ENCODE assay signal across 9 cellular contexts in the genomic region with DNA sequence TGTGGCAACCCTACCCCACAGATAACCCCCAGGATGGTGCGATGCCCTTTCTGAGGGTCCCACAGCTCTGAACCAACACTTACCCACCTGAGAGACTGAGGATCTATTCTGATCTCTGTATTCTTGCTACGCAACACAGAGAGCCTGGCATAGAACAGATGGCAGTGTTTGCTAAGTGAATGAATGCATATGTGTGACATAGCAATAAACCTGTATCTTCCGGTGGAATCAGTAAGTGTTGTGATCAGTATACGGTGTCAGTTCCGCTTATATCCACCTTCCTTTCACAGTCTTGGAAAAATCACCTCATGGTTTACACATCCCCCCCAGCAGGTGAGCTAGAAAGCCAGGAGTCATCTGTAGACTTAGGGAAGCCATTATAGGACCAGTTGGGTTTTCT. TPM values are rescaled to one million over a fixed set of nuclear protein-coding genes. Genes with fewer than 3 reads are reported as not detected.
A peak's percentile ranks its signal among the peaks of the same experiment; 100 is the strongest.
DNase-seq lines count a peak whose midpoint lies in the region; ATAC-seq and TF ChIP-seq lines count a peak whose summit lies in the region.
"Had no signal": no experiment of that assay in that cellular context is flagged by ENCODE, and none has a peak within 500 bp of the region (broad histone marks: within the 10 kb centered on the region; RNA-seq: fewer than 3 reads in every experiment).

No MANE protein-coding gene starts in this region.

- H3K27ac Mint-ChIP-seq in GM23338 (no peak overlapping the region), endodermal cell (no peak overlapping the region)

- no peaks in the 10 kb centered on the region for H3K36me3 Mint-ChIP-seq in GM23338 (ENCODE audit: low read depth)
- no peaks in the 10 kb centered on the region for H3K36me3 Mint-ChIP-seq in endodermal cell (ENCODE audit: low read depth)

- H3K36me3 ChIP-seq in GM23338 (ENCODE audit: insufficient read depth) (no peaks in the 10 kb centered on the region), endodermal cell (ENCODE audit: control insufficient read depth, insufficient read depth, low read length) (no peaks in the 10 kb centered on the region), rectal smooth muscle tissue (ENCODE audit: control insufficient read depth, insufficient read depth, low read length) (no peaks in the 10 kb centered on the region), BE2C (no peaks in the 10 kb centered on the region)

- H4K20me1 ChIP-seq in GM23338 (replicated peaks; ENCODE audit: insufficient read depth), result no peaks in the 10 kb centered on the region

- peak overlapping the region; percentile 86 for H3K4me2 ChIP-seq in GM23338

- ATAC-seq in GM23338 (no peak), HG02870 (IDR thresholded peaks at IDR 0.05; ENCODE audit: unreplicated experiment) (no peak)

- H3K9me3 Mint-ChIP-seq in GM23338, result no peaks in the 10 kb centered on the region
- H3K9me3 Mint-ChIP-seq in endodermal cell, result peaks cover 58% of the 10 kb centered on the region

- H3K79me2 ChIP-seq in GM23338 (replicated peaks; ENCODE audit: insufficient read depth), result no peaks in the 10 kb centered on the region

- H3K27me3 Mint-ChIP-seq in GM23338 (ENCODE audit: insufficient read depth, low read depth, poor library complexity) (peaks cover 8% of the 10 kb centered on the region), endodermal cell (ENCODE audit: insufficient read depth) (peaks cover 27% of the 10 kb centered on the region)

- H3K9me3 ChIP-seq in endodermal cell (ENCODE audit: control insufficient read depth, low read length), result no peaks in the 10 kb centered on the region
- H3K9me3 ChIP-seq in BE2C, result no peaks in the 10 kb centered on the region

- peaks cover 21% of the 10 kb centered on the region for H3K27me3 ChIP-seq in GM23338 (ENCODE audit: insufficient read depth)
- no peaks in the 10 kb centered on the region for H3K27me3 ChIP-seq in endodermal cell (ENCODE audit: control insufficient read depth, insufficient read depth, low read length, poor library complexity, severe bottlenecking)
- no peaks in the 10 kb centered on the region for H3K27me3 ChIP-seq in rectal smooth muscle tissue (ENCODE audit: control insufficient read depth, insufficient read depth, low read length)
- H3K27me3 ChIP-seq in BE2C, result no peaks in the 10 kb centered on the region

- H3K9ac ChIP-seq in endodermal cell (ENCODE audit: extremely low read depth, low read length, poor library complexity, severe bottlenecking) (no peak overlapping the region), rectal smooth muscle tissue (ENCODE audit: low read length) (no peak overlapping the region)

- DNase-seq in GM23338 (ENCODE audit: low spot score) (no peak), NCI-H524 (lab: John Stamatoyannopoulos, UW) (peak; percentile 45 to 73), endodermal cell (no peak), GOT3 (lab: John Stamatoyannopoulos, UW) (no peak), BE2C (no peak), foreskin melanocyte (no peak)
- DNase-seq: NCI-H2081 treated with DMSO at 0.1 percent for 48 hours had no signal

- H3K4me3 ChIP-seq in GM23338, result peak overlapping the region; percentile 63
- H3K4me3 ChIP-seq in endodermal cell (ENCODE audit: low read length), result no peak overlapping the region
- H3K4me3 ChIP-seq in rectal smooth muscle tissue (ENCODE audit: low read length), result peak overlapping the region; percentile 61
- H3K4me3 ChIP-seq in BE2C (ENCODE audit: low read depth, low read length), result no peak overlapping the region

- H3K4me1 Mint-ChIP-seq in GM23338 (peaks cover 3% of the 10 kb centered on the region), endodermal cell (peaks cover 8% of the 10 kb centered on the region)

- TF ChIP-seq CTCF in GM23338 (conservative IDR thresholded peaks at IDR 0.05; ENCODE audit: low read depth in 2 of 2), result no peak
- TF ChIP-seq CTCF in endodermal cell (conservative IDR thresholded peaks at IDR 0.05), result no peak
- TF ChIP-seq CTCF in BE2C (IDR thresholded peaks at IDR 0.05; ENCODE audit: low read depth, low read length), result no peak

- H3K27ac ChIP-seq in GM23338 (ENCODE audit: low read depth) (no peak overlapping the region), endodermal cell (ENCODE audit: low read depth, low read length) (no peak overlapping the region), rectal smooth muscle tissue (ENCODE audit: low read depth, low read length) (no peak overlapping the region)

- H2AFZ ChIP-seq in GM23338, result peak overlapping the region; percentile 96

- WGBS in endodermal cell (ENCODE audit: insufficient coverage in 1 of 2, insufficient read length in 1 of 2), 2 experiments, result 94 to 97% methylated on average over 3 of the region's 5 CpGs

- no peaks in the 10 kb centered on the region for H3K9me2 ChIP-seq in GM23338 (ENCODE audit: insufficient read depth)

- H3K4me1 ChIP-seq in GM23338 (ENCODE audit: insufficient read depth) (peaks cover 6% of the 10 kb centered on the region; the same call in 1 of the 2 replicates), endodermal cell (ENCODE audit: control insufficient read depth, insufficient read depth, low read length) (no peaks in the 10 kb centered on the region), rectal smooth muscle tissue (ENCODE audit: control insufficient read depth, insufficient read depth, low read length) (no peaks in the 10 kb centered on the region), BE2C (no peaks in the 10 kb centered on the region)

- H3K4me3 Mint-ChIP-seq in GM23338 (peak overlapping the region; percentile 77), endodermal cell (peak overlapping the region; percentile 61)

- H3F3A ChIP-seq in GM23338 (replicated peaks; ENCODE audit: low read depth), result no peaks in the 10 kb centered on the region

TF ChIP-seq in GM23338, 12 proteins besides CTCF, POLR2A, EP300 and RAD21 (continues in another document):
- TF ChIP-seq EZH2phosphoT487 (IDR thresholded peaks at IDR 0.05; ENCODE audit: unreplicated experiment) (no peak), ZNF114 (CRISPR knock-in tag; IDR thresholded peaks at IDR 0.05) (no peak), JUNB (IDR thresholded peaks at IDR 0.05; ENCODE audit: unreplicated experiment) (no peak), STAT1 (IDR thresholded peaks at IDR 0.05; ENCODE audit: unreplicated experiment) (no peak), ZNF331 (CRISPR knock-in tag; IDR thresholded peaks at IDR 0.05; ENCODE audit: low read depth) (no peak), CREB1 (CRISPR knock-in tag; IDR thresholded peaks at IDR 0.05; ENCODE audit: low read depth) (no peak)
- TF ChIP-seq, protein P1, sequence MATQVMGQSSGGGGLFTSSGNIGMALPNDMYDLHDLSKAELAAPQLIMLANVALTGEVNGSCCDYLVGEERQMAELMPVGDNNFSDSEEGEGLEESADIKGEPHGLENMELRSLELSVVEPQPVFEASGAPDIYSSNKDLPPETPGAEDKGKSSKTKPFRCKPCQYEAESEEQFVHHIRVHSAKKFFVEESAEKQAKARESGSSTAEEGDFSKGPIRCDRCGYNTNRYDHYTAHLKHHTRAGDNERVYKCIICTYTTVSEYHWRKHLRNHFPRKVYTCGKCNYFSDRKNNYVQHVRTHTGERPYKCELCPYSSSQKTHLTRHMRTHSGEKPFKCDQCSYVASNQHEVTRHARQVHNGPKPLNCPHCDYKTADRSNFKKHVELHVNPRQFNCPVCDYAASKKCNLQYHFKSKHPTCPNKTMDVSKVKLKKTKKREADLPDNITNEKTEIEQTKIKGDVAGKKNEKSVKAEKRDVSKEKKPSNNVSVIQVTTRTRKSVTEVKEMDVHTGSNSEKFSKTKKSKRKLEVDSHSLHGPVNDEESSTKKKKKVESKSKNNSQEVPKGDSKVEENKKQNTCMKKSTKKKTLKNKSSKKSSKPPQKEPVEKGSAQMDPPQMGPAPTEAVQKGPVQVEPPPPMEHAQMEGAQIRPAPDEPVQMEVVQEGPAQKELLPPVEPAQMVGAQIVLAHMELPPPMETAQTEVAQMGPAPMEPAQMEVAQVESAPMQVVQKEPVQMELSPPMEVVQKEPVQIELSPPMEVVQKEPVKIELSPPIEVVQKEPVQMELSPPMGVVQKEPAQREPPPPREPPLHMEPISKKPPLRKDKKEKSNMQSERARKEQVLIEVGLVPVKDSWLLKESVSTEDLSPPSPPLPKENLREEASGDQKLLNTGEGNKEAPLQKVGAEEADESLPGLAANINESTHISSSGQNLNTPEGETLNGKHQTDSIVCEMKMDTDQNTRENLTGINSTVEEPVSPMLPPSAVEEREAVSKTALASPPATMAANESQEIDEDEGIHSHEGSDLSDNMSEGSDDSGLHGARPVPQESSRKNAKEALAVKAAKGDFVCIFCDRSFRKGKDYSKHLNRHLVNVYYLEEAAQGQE (IDR thresholded peaks at IDR 0.05; ENCODE audit: unreplicated experiment), result no peak
- TF ChIP-seq, protein P2, sequence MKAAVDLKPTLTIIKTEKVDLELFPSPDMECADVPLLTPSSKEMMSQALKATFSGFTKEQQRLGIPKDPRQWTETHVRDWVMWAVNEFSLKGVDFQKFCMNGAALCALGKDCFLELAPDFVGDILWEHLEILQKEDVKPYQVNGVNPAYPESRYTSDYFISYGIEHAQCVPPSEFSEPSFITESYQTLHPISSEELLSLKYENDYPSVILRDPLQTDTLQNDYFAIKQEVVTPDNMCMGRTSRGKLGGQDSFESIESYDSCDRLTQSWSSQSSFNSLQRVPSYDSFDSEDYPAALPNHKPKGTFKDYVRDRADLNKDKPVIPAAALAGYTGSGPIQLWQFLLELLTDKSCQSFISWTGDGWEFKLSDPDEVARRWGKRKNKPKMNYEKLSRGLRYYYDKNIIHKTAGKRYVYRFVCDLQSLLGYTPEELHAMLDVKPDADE (IDR thresholded peaks at IDR 0.05), result no peak

RNA-seq across cellular contexts. Expression of a gene that starts 5.9 kb away (rescaled TPM):
- total RNA-seq in GM23338 (2014; rRNA removed; shearing (Covaris generic)), result 78.1 and 78.9 TPM in 2 replicates
- polyA plus RNA-seq in GM23338 (2016; fragmentation: Nextera tagmentation; extraction: Ambion mirVana), result 121 TPM in 2 replicates
- 100 to 1,000 TPM; 107 to 120 TPM for total RNA-seq in endodermal cell
- 82.5 TPM for polyA plus RNA-seq in endodermal cell (2013, experiment 1 of 2)
- polyA plus RNA-seq in endodermal cell (2013, experiment 2 of 2), result 79.4 TPM
- 456 TPM for polyA plus RNA-seq in BE2C (2012; ENCODE audit: insufficient read depth, insufficient read length, low read depth)

RNA-seq across cellular contexts. Expression of a gene that starts 17.4 kb away (rescaled TPM):
- 0.39 and 0.45 TPM in 2 replicates for total RNA-seq in GM23338 (2014; rRNA removed; shearing (Covaris generic))
- 0.37 and 0.55 TPM in 2 replicates for polyA plus RNA-seq in GM23338 (2016; fragmentation: Nextera tagmentation; extraction: Ambion mirVana)
- total RNA-seq in endodermal cell, result 1 to 10 TPM; 2.3 to 3.0 TPM
- polyA plus RNA-seq in endodermal cell (2013, experiment 1 of 2), result 1.8 TPM
- polyA plus RNA-seq in endodermal cell (2013, experiment 2 of 2), result 1.3 TPM
- not detected for polyA plus RNA-seq in BE2C (2012; ENCODE audit: insufficient read depth, insufficient read length, low read depth)

RNA-seq across cellular contexts. Expression of a gene that starts 17.6 kb away (rescaled TPM):
- 43.5 and 63.3 TPM in 2 replicates for total RNA-seq in GM23338 (2014; rRNA removed; shearing (Covaris generic))
- polyA plus RNA-seq in GM23338 (2016; fragmentation: Nextera tagmentation; extraction: Ambion mirVana), result 59.0 and 69.0 TPM in 2 replicates
- total RNA-seq in endodermal cell, result 100 to 1,000 TPM in 1 of 2 donors, 10 to 100 TPM in 1; 89.0 to 121 TPM
- polyA plus RNA-seq in endodermal cell (2013, experiment 1 of 2), result 77.6 TPM
- 69.1 TPM for polyA plus RNA-seq in endodermal cell (2013, experiment 2 of 2)
- polyA plus RNA-seq in BE2C (2012; ENCODE audit: insufficient read depth, insufficient read length, low read depth), result 48.1 TPM

Comparison
In these comparisons a context has a peak if more than half of its experiments do, and no peak if none do; other contexts are left out.
1. DNase-seq: peak in NCI-H524 (2 of 2); none in GM23338 (single experiment), endodermal cell (single experiment), GOT3 (single experiment), BE2C (single experiment) and foreskin melanocyte (single experiment).
2. H3K4me3 ChIP-seq: peak in GM23338 (single experiment) and rectal smooth muscle tissue (single experiment); none in endodermal cell (single experiment) and BE2C (single experiment).